In the genomic region with DNA sequence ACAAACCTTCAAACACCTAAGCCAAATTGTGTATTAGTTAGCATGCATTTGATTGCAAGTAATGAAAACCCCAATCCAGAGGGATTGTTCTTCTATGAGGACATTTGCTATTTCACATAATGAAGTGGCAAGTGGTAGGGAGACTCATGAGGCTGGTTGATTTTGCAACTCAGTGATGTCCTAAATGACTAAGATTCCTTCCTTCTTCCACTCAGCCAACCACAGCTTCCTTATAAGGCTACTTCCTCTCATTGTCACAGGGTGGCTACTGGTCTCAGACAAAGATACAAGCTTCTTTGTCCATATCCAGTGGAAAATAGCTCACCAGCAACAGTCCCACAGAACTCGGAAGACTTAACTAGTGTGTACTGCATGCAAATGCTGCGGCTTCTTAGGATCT, we compare ENCODE assay signal across 9 cellular contexts. TPM values are rescaled to one million over a fixed set of nuclear protein-coding genes. Genes with fewer than 3 reads are reported as not detected.
DNase-seq lines count a peak whose midpoint lies in the region; ATAC-seq and TF ChIP-seq lines count a peak whose summit lies in the region.
"Had no signal": no experiment of that assay in that cellular context is flagged by ENCODE, and none has a peak within 500 bp of the region (broad histone marks: within the 10 kb centered on the region; RNA-seq: fewer than 3 reads in every experiment).

No MANE protein-coding gene starts in this region.

- no peak overlapping the region for H3K4me3 ChIP-seq in Caco-2 (ENCODE audit: low read depth, low read length)
- H3K4me3 ChIP-seq: K562 had no signal

- TF ChIP-seq CTCF in Calu3 (IDR thresholded peaks at IDR 0.05; ENCODE audit: unreplicated experiment) = no peak
- TF ChIP-seq CTCF in Caco-2 (IDR thresholded peaks at IDR 0.05; ENCODE audit: insufficient read depth in 1 of 2, low read depth in 1 of 2, low read length in 1 of 2, severe bottlenecking in 1 of 2, unreplicated experiment in 1 of 2) = no peak

- peak; percentile 4 for DNase-seq in Calu3
- peak; percentile 65 for DNase-seq in SIG-M5 (lab: John Stamatoyannopoulos, UW)
- peak; percentile 31 for DNase-seq in iPS-NIHi7 (ENCODE audit: extremely low spot score)
- DNase-seq in amniotic stem cell (lab: John Stamatoyannopoulos, UW) = no peak
- no peak for DNase-seq in Caco-2
- no peak for DNase-seq in NCI-H2196 treated with DMSO at 0.1 percent for 48 hours (lab: John Stamatoyannopoulos, UW; ENCODE audit: unreplicated experiment)
- DNase-seq in activated effector memory CD4-positive, alpha-beta T cell treated with anti-CD3 and anti-CD28 coated beads, Interleukin-2, amount 50 U/mL, for 16 hours = no peak

- H3K27me3 ChIP-seq in Caco-2 (replicated peaks; ENCODE audit: control insufficient read depth, insufficient read depth, low read length) = no peaks in the 10 kb centered on the region

- ATAC-seq in HG02623 (IDR thresholded peaks at IDR 0.05; ENCODE audit: unreplicated experiment) = peak; percentile 75
- ATAC-seq: K562 had no signal

- H3K27me3 Mint-ChIP-seq in Calu3 (ENCODE audit: unreplicated experiment) (peaks cover 25% of the 10 kb centered on the region), Caco-2 (ENCODE audit: insufficient read depth, unreplicated experiment) (no peaks in the 10 kb centered on the region)

- no peak overlapping the region for H3K27ac Mint-ChIP-seq in Calu3 (ENCODE audit: unreplicated experiment)
- H3K27ac Mint-ChIP-seq in Caco-2 (ENCODE audit: unreplicated experiment) = no peak overlapping the region

- H3K4me1 ChIP-seq in Caco-2 = peaks cover 19% of the 10 kb centered on the region

- H3K4me1 Mint-ChIP-seq in Calu3 (ENCODE audit: low read depth, unreplicated experiment) (no peaks in the 10 kb centered on the region), Caco-2 (ENCODE audit: low read depth, unreplicated experiment) (no peaks in the 10 kb centered on the region)

- CTCF ChIA-PET in Calu3 (lab: Charles Lee) = interaction anchor here (0.8 kb wide), 1 partner anchor 20 kb away, joined by 3 read pairs; the partner anchor contains the start of gene RPGR
- CTCF ChIA-PET in Caco-2 (lab: Charles Lee) = no interaction called here

- H3K9me3 ChIP-seq in Caco-2 = no peaks in the 10 kb centered on the region

- H3K4me3 Mint-ChIP-seq in Calu3 (ENCODE audit: low read depth, unreplicated experiment) (no peak overlapping the region), Caco-2 (ENCODE audit: unreplicated experiment) (no peak overlapping the region)

- POLR2A ChIA-PET in Caco-2 (lab: Charles Lee) = no interaction called here

- intact Hi-C loops in Calu3 (cut with micrococcal nuclease; ENCODE audit: unreplicated experiment) (no loop called here), Caco-2 (cut with micrococcal nuclease; ENCODE audit: unreplicated experiment) (no loop called here)

- H3K36me3 Mint-ChIP-seq in Calu3 (ENCODE audit: insufficient read depth, unreplicated experiment) (no peaks in the 10 kb centered on the region), Caco-2 (ENCODE audit: insufficient read depth, unreplicated experiment) (no peaks in the 10 kb centered on the region)

- H3K36me3 ChIP-seq in Caco-2 (ENCODE audit: control insufficient read depth, insufficient read depth, low read length) = no peaks in the 10 kb centered on the region

- no TSS peak for BruUV-seq in Calu3 (replicated peaks; lab: Mats Ljungman, UMichigan)
- BruUV-seq in Caco-2 (replicated peaks; lab: Mats Ljungman, UMichigan) = no TSS peak

- H3K9me3 Mint-ChIP-seq in Calu3 (ENCODE audit: low read depth, unreplicated experiment) = no peaks in the 10 kb centered on the region
- H3K9me3 Mint-ChIP-seq in Caco-2 (ENCODE audit: unreplicated experiment) = peaks cover 10% of the 10 kb centered on the region

RNA-seq across cellular contexts. Expression of gene OTC, which starts 5.3 kb away (rescaled TPM):
- total RNA-seq in Calu3 (2022) (not detected in 2 replicates), Caco-2 (2022) (not detected in 2 replicates)
- total RNA-seq: K562 had no signal

RNA-seq across cellular contexts. Expression of gene RPGR, which starts 19.8 kb away (rescaled TPM):
- 8.9 and 10.5 TPM in 2 replicates for total RNA-seq in Calu3 (2022)
- total RNA-seq in Caco-2 (2022) = 8.0 and 8.5 TPM in 2 replicates

Comparison
In these comparisons a context has a peak if more than half of its experiments do, and no peak if none do; other contexts are left out.
1. DNase-seq: peak in Calu3 (single experiment), SIG-M5 (single experiment) and iPS-NIHi7 (single experiment); none in amniotic stem cell (single experiment), Caco-2 (0 of 2), NCI-H2196 treated with DMSO at 0.1 percent for 48 hours (single experiment) and activated effector memory CD4-positive, alpha-beta T cell treated with anti-CD3 and anti-CD28 coated beads, Interleukin-2, amount 50 U/mL, for 16 hours (single experiment).